ENCODE assay signal across 17 cellular contexts in genomic region chr9:95104088-95104960, GRCh38.
DNase-seq lines count a peak whose midpoint lies in the region; ATAC-seq and TF ChIP-seq lines count a peak whose summit lies in the region.
"Had no signal": no experiment of that assay in that cellular context is flagged by ENCODE, and none has a peak within 500 bp of the region (broad histone marks: within the 10 kb centered on the region; RNA-seq: fewer than 3 reads in every experiment).

No MANE protein-coding gene starts in this region.

- no peak for TF ChIP-seq CTCF in HFF-Myc (IDR thresholded peaks at IDR 0.05; ENCODE audit: low read depth, low read length, missing control alignments)

- H3K9ac ChIP-seq in iPS-20b (ENCODE audit: low read depth, low read length) = no peak overlapping the region

- no peaks in the 10 kb centered on the region; the same call in 1 of the 2 replicates for H3K4me1 ChIP-seq in iPS-20b (ENCODE audit: insufficient read depth, low read length)

- no peaks in the 10 kb centered on the region for H3K27me3 ChIP-seq in iPS-20b (ENCODE audit: insufficient read depth, low read length)

- H3K27ac ChIP-seq in iPS-20b (ENCODE audit: low read length) (peak overlapping the region; percentile 47), substantia nigra (ENCODE audit: low read depth, low read length, poor library complexity, severe bottlenecking) (peak overlapping the region; percentile 89)

- peaks cover 8% of the 10 kb centered on the region for H3K36me3 ChIP-seq in iPS-20b (ENCODE audit: insufficient read depth, low read depth, low read length)

- ATAC-seq in HG02623 (IDR thresholded peaks at IDR 0.05; ENCODE audit: unreplicated experiment) = no peak
- ATAC-seq in HG03354 (IDR thresholded peaks at IDR 0.05; ENCODE audit: poor library complexity, severe bottlenecking, unreplicated experiment) = no peak
- ATAC-seq: GM12878, left colon had no signal

- no peaks in the 10 kb centered on the region for H3K9me3 ChIP-seq in iPS-20b (ENCODE audit: insufficient read depth, low read depth, low read length)

- H3K4me3 ChIP-seq in HFF-Myc (replicated peaks; ENCODE audit: low read depth, low read length) (no peak overlapping the region), iPS-20b (ENCODE audit: low read length) (no peak overlapping the region)
- H3K4me3 ChIP-seq: GM12878 had no signal

- DNase-seq in HFF-Myc (ENCODE audit: extremely low read depth, low read depth) (peak; percentile 32), cerebellar cortex (ENCODE audit: low spot score) (peak; percentile 47), substantia nigra (lab: John Stamatoyannopoulos, UW) (peak in 2 of 49 donors; percentile 15 to 52), NCI-H1048 (lab: John Stamatoyannopoulos, UW) (no peak)
- DNase-seq in activated T-cell treated with anti-CD3 and anti-CD28 coated beads, Interleukin-2, amount 50 U/mL, for 1 hour = no peak
- DNase-seq: activated CD4-positive, alpha-beta memory T cell treated with anti-CD3 and anti-CD28 coated beads for 36 hours; DMS79; effector memory CD4-positive, alpha-beta T cell; KG1; left colon; NCI-H1417 treated with DMSO at 0.1 percent for 48 hours; NCI-H526; T-helper 9 cell had no signal

Comparison
In these comparisons a context has a peak if more than half of its experiments do, and no peak if none do; other contexts are left out.
1. DNase-seq: peak in HFF-Myc (single experiment) and cerebellar cortex (single experiment); none in NCI-H1048 (single experiment) and activated T-cell treated with anti-CD3 and anti-CD28 coated beads, Interleukin-2, amount 50 U/mL, for 1 hour (single experiment).